In the genomic region with DNA sequence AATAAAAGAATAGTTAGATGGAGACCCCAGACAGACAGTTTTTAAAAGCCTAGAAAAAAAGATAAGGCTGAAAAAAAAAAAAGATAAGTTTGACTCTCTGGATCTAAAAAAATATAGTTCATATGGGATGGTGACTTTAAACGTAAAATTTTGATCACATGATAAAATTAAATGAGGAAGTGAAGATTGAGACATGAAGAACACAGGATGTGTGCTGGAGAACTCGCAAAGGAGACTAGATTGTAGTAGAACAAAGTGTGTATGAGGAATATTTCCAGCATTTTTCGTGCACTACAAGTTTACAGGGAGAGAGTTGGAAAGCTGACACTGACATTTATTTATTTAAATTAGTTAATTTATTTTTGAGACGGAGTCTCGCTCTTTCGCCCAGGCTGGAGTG, we compare ENCODE assay signal across 19 cellular contexts.
DNase-seq lines count a peak whose midpoint lies in the region; ATAC-seq, FAIRE-seq and TF ChIP-seq lines count a peak whose summit lies in the region.
"Had no signal": no experiment of that assay in that cellular context is flagged by ENCODE, and none has a peak within 500 bp of the region (broad histone marks: within the 10 kb centered on the region; RNA-seq: fewer than 3 reads in every experiment).

No MANE protein-coding gene starts in this region.

- H3K9me3 ChIP-seq in subcutaneous abdominal adipose tissue (ENCODE audit: control insufficient read depth in 5 of 5, low read length in 5 of 5), result no peaks in the 10 kb centered on the region
- no peaks in the 10 kb centered on the region for H3K9me3 ChIP-seq in small intestine (ENCODE audit: control insufficient read depth, low read depth)
- H3K9me3 ChIP-seq: SJSA1, thyroid gland had no signal

- DNase-seq in NB4 (ENCODE audit: low read depth), result peak; percentile 2
- DNase-seq in epithelial cell of prostate (ENCODE audit: low read depth, low spot score), result no peak
- DNase-seq in small intestine, result no peak
- DNase-seq: activated CD4-positive, alpha-beta T cell treated with anti-CD3 and anti-CD28 coated beads, Interleukin-2, amount 50 U/mL, for 4 hours; activated naive CD4-positive, alpha-beta T cell treated with anti-CD3 and anti-CD28 coated beads for 36 hours; cortex of kidney; foreskin melanocyte; H9; nucleus accumbens; stimulated activated CD4-positive, alpha-beta T cell treated with anti-CD3 and anti-CD28 coated beads, Interleukin-4, amount 100 ng/mL, for 1 hour had no signal

- H3K27me3 ChIP-seq in subcutaneous abdominal adipose tissue (ENCODE audit: control insufficient read depth in 5 of 5, insufficient read depth in 4 of 5, low read length in 5 of 5), result no peaks in the 10 kb centered on the region
- H3K27me3 ChIP-seq in small intestine (ENCODE audit: control insufficient read depth in 2 of 2, insufficient read depth in 2 of 2, low read length in 2 of 2), result no peaks in the 10 kb centered on the region
- H3K27me3 ChIP-seq: SJSA1, thyroid gland had no signal

- H3K4me1 ChIP-seq in subcutaneous abdominal adipose tissue (ENCODE audit: control insufficient read depth in 5 of 5, insufficient read depth in 5 of 5, low read length in 5 of 5), result peaks cover 8 to 69% (median 62%) of the 10 kb centered on the region in 5 donors
- no peaks in the 10 kb centered on the region for H3K4me1 ChIP-seq in small intestine (ENCODE audit: control insufficient read depth in 2 of 2, insufficient read depth in 1 of 2, low read depth in 1 of 2, low read length in 1 of 2)

- no peak for TF ChIP-seq POLR2A in NB4 (IDR thresholded peaks at IDR 0.05; ENCODE audit: extremely low read depth, insufficient read length)

- 63 to 69% (median 66%) methylated on average over 6 of the region's 6 CpGs for WGBS in small intestine, 3 donors

- H3K27ac ChIP-seq in epithelial cell of prostate (peak overlapping the region; percentile 58), subcutaneous abdominal adipose tissue (ENCODE audit: low read depth, low read length) (peak overlapping the region; percentile 69), small intestine (ENCODE audit: low read depth in 1 of 2, low read length in 1 of 2) (no peak overlapping the region)
- H3K27ac ChIP-seq: SJSA1, thyroid gland had no signal

- H3K36me3 ChIP-seq in subcutaneous abdominal adipose tissue (ENCODE audit: control insufficient read depth in 5 of 5, insufficient read depth in 5 of 5, low read length in 5 of 5) (peaks cover 0 to 27% (median 14%) of the 10 kb centered on the region in 5 donors), small intestine (ENCODE audit: control insufficient read depth in 2 of 2, insufficient read depth in 2 of 2, low read length in 2 of 2) (no peaks in the 10 kb centered on the region)
- H3K36me3 ChIP-seq: SJSA1, thyroid gland had no signal

- TF ChIP-seq CTCF in NB4 (IDR thresholded peaks at IDR 0.05; ENCODE audit: low read depth, low read length), result no peak

- H3K4me3 ChIP-seq in NB4 (ENCODE audit: low read depth, low read length), result no peak overlapping the region
- no peak overlapping the region for H3K4me3 ChIP-seq in subcutaneous abdominal adipose tissue (ENCODE audit: low read depth in 1 of 5, low read length in 5 of 5)
- no peak overlapping the region for H3K4me3 ChIP-seq in small intestine (ENCODE audit: low read depth in 1 of 2, low read length in 2 of 2)
- H3K4me3 ChIP-seq: SJSA1, thyroid gland had no signal

- FAIRE-seq in small intestine (lab: Jason Lieb, UNC), result no peak
- FAIRE-seq: endothelial cell of umbilical vein, TTC549 had no signal

- ATAC-seq in GM21786 (IDR thresholded peaks at IDR 0.05; ENCODE audit: unreplicated experiment) (peak; percentile 50), HG02623 (IDR thresholded peaks at IDR 0.05; ENCODE audit: unreplicated experiment) (no peak), HG02840 (IDR thresholded peaks at IDR 0.05; ENCODE audit: low FRiP score, unreplicated experiment) (no peak), GM18909 (IDR thresholded peaks at IDR 0.05; ENCODE audit: poor library complexity, unreplicated experiment) (no peak)

- H3K9ac ChIP-seq in subcutaneous abdominal adipose tissue (ENCODE audit: low read length in 5 of 5), result no peak overlapping the region

Comparison
In these comparisons a context has a peak if more than half of its experiments do, and no peak if none do; other contexts are left out.
1. H3K27ac ChIP-seq: peak in epithelial cell of prostate (single experiment) and subcutaneous abdominal adipose tissue (single experiment); none in small intestine (0 of 2).